In genomic region chr17:6388416-6388815, GRCh38 we compare ENCODE assay signal across 32 cellular contexts. TPM values are rescaled to one million over a fixed set of nuclear protein-coding genes. Genes with fewer than 3 reads are reported as not detected.
"Had no signal": no experiment of that assay in that cellular context is flagged by ENCODE, and none has a peak within 500 bp of the region (broad histone marks: within the 10 kb centered on the region; RNA-seq: fewer than 3 reads in every experiment).

No MANE protein-coding gene starts in this region.

- DNase-seq: activated CD4-positive, alpha-beta memory T cell treated with anti-CD3 and anti-CD28 coated beads, Interleukin-2, amount 10 ng/mL, durations not matched to agents 7 days and 5 days; activated CD4-positive, alpha-beta T cell treated with anti-CD3 and anti-CD28 coated beads for 1 hour; activated CD4-positive, alpha-beta T cell treated with anti-CD3 and anti-CD28 coated beads for 4 hours; activated CD4-positive, alpha-beta T cell treated with anti-CD3 and anti-CD28 coated beads, Interleukin-2, amount 10 ng/mL, durations not matched to agents 7 days and 5 days; activated CD4-positive, alpha-beta T cell treated with anti-CD3 and anti-CD28 coated beads, Interleukin-2, amount 50 U/mL, for 4 hours; activated CD8-positive, alpha-beta memory T cell treated with anti-CD3 and anti-CD28 coated beads, Interleukin-2, amount 50 U/mL, for 4 hours; activated effector memory CD4-positive, alpha-beta T cell treated with anti-CD3 and anti-CD28 coated beads, Interleukin-2, amount 50 U/mL, for 16 hours; activated naive CD4-positive, alpha-beta T cell treated with anti-CD3 and anti-CD28 coated beads for 36 hours; activated naive CD8-positive, alpha-beta T cell treated with anti-CD3 and anti-CD28 coated beads for 36 hours; activated naive CD8-positive, alpha-beta T cell treated with anti-CD3 and anti-CD28 coated beads, Interleukin-2, amount 50 U/mL, for 24 hours; activated T-cell treated with anti-CD3 and anti-CD28 coated beads, Interleukin-2, amount 50 U/mL, for 1 hour; adrenal gland; amygdala; aorta; body of pancreas; caudate nucleus; cortex of kidney; dermis blood vessel endothelial cell; effector CD8-positive, alpha-beta T cell; foreskin fibroblast; gastrocnemius medialis; glutamatergic neuron; heart left ventricle; T-helper 1 cell; T-helper 17 cell; T1000 had no signal

- H3K4me1 ChIP-seq: adrenal gland, gastrocnemius medialis, heart left ventricle had no signal

- H3K36me3 ChIP-seq: adrenal gland, gastrocnemius medialis, heart left ventricle had no signal

- H3K9me3 ChIP-seq: adrenal gland, body of pancreas, gastrocnemius medialis had no signal

- H3K4me3 ChIP-seq: adrenal gland, body of pancreas, gastrocnemius medialis, heart left ventricle had no signal

- H3K27ac ChIP-seq: adrenal gland, body of pancreas, gastrocnemius medialis, heart left ventricle had no signal

- H3K27me3 ChIP-seq: adrenal gland, body of pancreas had no signal

- ATAC-seq: activated naive CD8-positive, alpha-beta T cell treated with anti-CD3 and anti-CD28 coated beads, Interleukin-2, amount 50 U/mL, for 24 hours; body of pancreas; esophagus mucosa; gastrocnemius medialis; heart left ventricle; T-helper 17 cell; WTC11 had no signal

RNA-seq across cellular contexts. Expression of gene AIPL1, which starts 46.5 kb away (rescaled TPM):
- total RNA-seq: activated CD4-positive, alpha-beta memory T cell treated with anti-CD3 and anti-CD28 coated beads, Interleukin-2, amount 10 ng/mL, durations not matched to agents 7 days and 5 days; activated CD4-positive, alpha-beta T cell treated with anti-CD3 and anti-CD28 coated beads, Interleukin-2, amount 10 ng/mL, durations not matched to agents 7 days and 5 days; activated naive CD4-positive, alpha-beta T cell treated with anti-CD3 and anti-CD28 coated beads for 36 hours; activated naive CD8-positive, alpha-beta T cell treated with anti-CD3 and anti-CD28 coated beads for 36 hours; activated T-helper 1 cell treated with anti-CD3 and anti-CD28 coated beads, Interleukin-12 subunit alpha, Interleukin-12 subunit beta, Interleukin-2, Interleukin-4 antibody, amounts not matched to agents 30 ng/mL and 10 ng/mL and 1 ng/mL, durations not matched to agents 14 hours and 24 hours and 36 hours; activated T-helper 2 cell treated with anti-CD3 and anti-CD28 coated beads, Interferon-gamma antibody, Interleukin-2, Interleukin-4, amounts not matched to agents 10 μg/mL and 5 μg/mL and 100 μg/mL, durations not matched to agents 14 hours and 24 hours and 36 hours; adrenal gland; aorta; body of pancreas; chondrocyte; dermis blood vessel endothelial cell; epithelial cell of proximal tubule; esophagus mucosa; gastrocnemius medialis; heart left ventricle; T-helper 17 cell had no signal

RNA-seq across cellular contexts. Expression of gene PIMREG, which starts 55.8 kb away (rescaled TPM):
- total RNA-seq: body of pancreas, T-helper 17 cell had no signal
